ENCODE assay signal across 27 cellular contexts in the genomic region with DNA sequence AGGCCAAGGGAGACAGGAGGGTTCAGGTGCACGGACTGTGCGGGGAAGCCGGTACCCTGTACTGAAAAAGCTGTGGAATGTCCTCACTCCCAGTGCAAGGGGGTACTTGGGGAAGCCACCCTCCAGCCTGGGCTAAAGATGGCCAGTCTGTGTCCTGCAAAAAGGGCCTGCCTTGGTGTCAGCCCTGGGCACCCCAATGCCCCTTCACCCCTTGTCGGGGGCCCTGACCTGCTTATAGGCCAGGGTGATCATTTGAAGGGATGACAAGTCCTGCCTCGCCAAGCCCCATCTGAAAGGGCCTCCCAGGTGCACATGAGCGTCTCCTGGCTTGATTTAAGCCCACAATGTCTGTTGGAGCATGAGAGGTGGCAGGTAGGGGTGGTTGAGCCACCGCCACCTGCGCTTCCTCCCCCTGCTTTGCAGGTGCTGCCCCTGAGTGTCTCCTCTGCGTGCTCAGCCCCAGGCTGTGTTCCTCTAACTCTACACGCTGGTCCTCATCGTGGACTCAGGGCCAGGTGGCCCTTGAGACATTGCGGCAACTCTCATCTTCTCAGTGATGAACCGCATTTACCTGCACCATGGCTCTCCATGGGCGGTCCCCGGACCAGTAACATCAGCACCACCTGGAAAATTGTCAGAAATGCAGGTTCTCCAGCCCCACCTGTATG.
"Had no signal": no experiment of that assay in that cellular context is flagged by ENCODE, and none has a peak within 500 bp of the region (broad histone marks: within the 10 kb centered on the region; RNA-seq: fewer than 3 reads in every experiment).

No MANE protein-coding gene starts in this region.

- FAIRE-seq: bronchial epithelial cell had no signal

- H3K27ac ChIP-seq: esophagus muscularis mucosa, foreskin keratinocyte, heart right ventricle, ovary, prostate gland, uterus, VCaP had no signal

- H3K4me1 ChIP-seq: foreskin keratinocyte, prostate gland, uterus had no signal

- H3K36me3 Mint-ChIP-seq: activated naive CD4-positive, alpha-beta T cell treated with anti-CD3 and anti-CD28 coated beads, Interleukin-2, amount 50 U/mL, for 72 hours; mesothelial cell of epicardium; naive B cell; type B pancreatic cell had no signal

- H3K27ac Mint-ChIP-seq: activated CD4-positive, alpha-beta T cell treated with anti-CD3 and anti-CD28 coated beads, Interleukin-2, amount 10 ng/mL, durations not matched to agents 7 days and 5 days; activated CD8-positive, alpha-beta T cell treated with anti-CD3 and anti-CD28 coated beads for 36 hours; activated naive CD4-positive, alpha-beta T cell treated with anti-CD3 and anti-CD28 coated beads, Interleukin-2, amount 50 U/mL, for 72 hours; activated T-cell treated with anti-CD3 and anti-CD28 coated beads, Interleukin-2, amount 50 U/mL, for 72 hours; dendritic cell treated with granulocyte-macrophage colony-stimulating factor and Interleukin-4, amounts not matched to agents 40 ng/mL and 50 ng/mL, for 4 days; endodermal cell; mesothelial cell of epicardium; nephron progenitor cell; stimulated activated naive CD8-positive, alpha-beta T cell treated with anti-CD3 and anti-CD28 coated beads, Interleukin-15, Interleukin-2, amounts not matched to agents 100 ng/mL and 50 ng/mL, for 24 hours; type B pancreatic cell had no signal

- H3K27me3 ChIP-seq: esophagus muscularis mucosa, foreskin keratinocyte, heart right ventricle, ovary, uterus had no signal

- H3K9me3 ChIP-seq: esophagus muscularis mucosa, ovary, prostate gland, uterus had no signal

- DNase-seq: activated CD4-positive, alpha-beta T cell treated with anti-CD3 and anti-CD28 coated beads for 1 hour; activated CD4-positive, alpha-beta T cell treated with anti-CD3 and anti-CD28 coated beads, Interleukin-2, amount 10 ng/mL, durations not matched to agents 7 days and 5 days; activated CD8-positive, alpha-beta T cell treated with anti-CD3 and anti-CD28 coated beads for 36 hours; activated naive CD4-positive, alpha-beta T cell; activated T-cell treated with anti-CD3 and anti-CD28 coated beads, Interleukin-2, amount 50 U/mL, for 72 hours; anterior cingulate cortex; endodermal cell; foreskin keratinocyte; heart right ventricle; left ventricle myocardium superior; naive B cell; nephron progenitor cell; ovary; stimulated activated CD4-positive, alpha-beta T cell treated with anti-CD3 and anti-CD28 coated beads, Interleukin-15, amount 100 ng/mL, for 24 hours; stimulated activated CD4-positive, alpha-beta T cell treated with anti-CD3 and anti-CD28 coated beads, Interleukin-2, amount 100 ng/mL, for 24 hours; substantia nigra; uterus had no signal

- H3K4me3 Mint-ChIP-seq: activated CD4-positive, alpha-beta T cell treated with anti-CD3 and anti-CD28 coated beads, Interleukin-2, amount 10 ng/mL, durations not matched to agents 7 days and 5 days; activated CD8-positive, alpha-beta T cell treated with anti-CD3 and anti-CD28 coated beads for 36 hours; activated T-cell treated with anti-CD3 and anti-CD28 coated beads, Interleukin-2, amount 50 U/mL, for 72 hours; central memory CD8-positive, alpha-beta T cell; dendritic cell treated with granulocyte-macrophage colony-stimulating factor and Interleukin-4, amounts not matched to agents 40 ng/mL and 50 ng/mL, for 4 days; endodermal cell; mesothelial cell of epicardium; naive B cell; nephron progenitor cell; stimulated activated naive CD8-positive, alpha-beta T cell treated with anti-CD3 and anti-CD28 coated beads, Interleukin-15, Interleukin-2, amounts not matched to agents 100 ng/mL and 50 ng/mL, for 24 hours; type B pancreatic cell had no signal

- H3K36me3 ChIP-seq: esophagus muscularis mucosa, ovary, prostate gland, uterus had no signal

- ATAC-seq: activated CD8-positive, alpha-beta T cell treated with anti-CD3 and anti-CD28 coated beads for 36 hours; activated naive CD4-positive, alpha-beta T cell treated with anti-CD3 and anti-CD28 coated beads, Interleukin-2, amount 50 U/mL, for 72 hours; foreskin keratinocyte; heart right ventricle; left ventricle myocardium superior had no signal

- H3K4me1 Mint-ChIP-seq: activated CD4-positive, alpha-beta T cell treated with anti-CD3 and anti-CD28 coated beads, Interleukin-2, amount 10 ng/mL, durations not matched to agents 7 days and 5 days; central memory CD8-positive, alpha-beta T cell; endodermal cell; mesothelial cell of epicardium; naive B cell had no signal

- H3K4me3 ChIP-seq: esophagus muscularis mucosa, heart right ventricle, ovary, prostate gland, uterus had no signal

- H3K27me3 Mint-ChIP-seq: activated CD4-positive, alpha-beta T cell treated with anti-CD3 and anti-CD28 coated beads, Interleukin-2, amount 10 ng/mL, durations not matched to agents 7 days and 5 days; central memory CD8-positive, alpha-beta T cell; naive B cell; stimulated activated naive CD8-positive, alpha-beta T cell treated with anti-CD3 and anti-CD28 coated beads, Interleukin-15, Interleukin-2, amounts not matched to agents 100 ng/mL and 50 ng/mL, for 24 hours; type B pancreatic cell had no signal

- H3K9me3 Mint-ChIP-seq: activated CD4-positive, alpha-beta T cell treated with anti-CD3 and anti-CD28 coated beads, Interleukin-2, amount 10 ng/mL, durations not matched to agents 7 days and 5 days; activated naive CD4-positive, alpha-beta T cell treated with anti-CD3 and anti-CD28 coated beads, Interleukin-2, amount 50 U/mL, for 72 hours; activated T-cell treated with anti-CD3 and anti-CD28 coated beads, Interleukin-2, amount 50 U/mL, for 72 hours; central memory CD8-positive, alpha-beta T cell; dendritic cell treated with granulocyte-macrophage colony-stimulating factor and Interleukin-4, amounts not matched to agents 40 ng/mL and 50 ng/mL, for 4 days; nephron progenitor cell; stimulated activated naive CD8-positive, alpha-beta T cell treated with anti-CD3 and anti-CD28 coated beads, Interleukin-15, Interleukin-2, amounts not matched to agents 100 ng/mL and 50 ng/mL, for 24 hours; type B pancreatic cell had no signal
